8 cellular contexts compared by ENCODE assay signal in genomic region chr22:19959043-19959586, GRCh38. TPM values are rescaled to one million over a fixed set of nuclear protein-coding genes. Genes with fewer than 3 reads are reported as not detected.
DNase-seq lines count a peak whose midpoint lies in the region; ATAC-seq and TF ChIP-seq lines count a peak whose summit lies in the region.

No MANE protein-coding gene starts in this region.

- H3K27ac Mint-ChIP-seq in brain = peak overlapping the region in 3 of 5 experiments; percentile 51 to 68 (median 61)

- no peaks in the 10 kb centered on the region for H3K9me3 ChIP-seq in HAP-1
- H3K9me3 ChIP-seq in iPS-15b (ENCODE audit: control insufficient read depth, insufficient read depth, low read length) = no peaks in the 10 kb centered on the region

- intact Hi-C loops in sciatic nerve (cut with DNase I) = no loop called here

- H3K4me1 ChIP-seq in HAP-1 (peaks cover 3% of the 10 kb centered on the region), iPS-15b (ENCODE audit: control insufficient read depth, insufficient read depth, low read length) (peaks cover 5% of the 10 kb centered on the region)

- ATAC-seq in sciatic nerve (peak; percentile 86), HG03571 (IDR thresholded peaks at IDR 0.05; ENCODE audit: unreplicated experiment) (no peak), GM21381 (IDR thresholded peaks at IDR 0.05; ENCODE audit: unreplicated experiment) (no peak)

- DNase-seq in HAP-1 (ENCODE audit: low spot score in 2 of 2) (peak; percentile 78 to 94), sciatic nerve (ENCODE audit: low spot score) (peak; percentile 90), NCI-H524 (lab: John Stamatoyannopoulos, UW) (no peak)
- DNase-seq in NK-92 treated with Interleukin-12 subunit alpha and Interleukin-12 subunit beta, amount 100 ng/mL, for 24 hours (lab: John Stamatoyannopoulos, UW) = no peak

- peaks cover 30% of the 10 kb centered on the region for H3K4me1 Mint-ChIP-seq in brain

- no peak for TF ChIP-seq CTCF in brain (conservative IDR thresholded peaks at IDR 0.05)

- no peak overlapping the region for H3K9ac ChIP-seq in iPS-15b (ENCODE audit: low read depth, low read length)

- no peaks in the 10 kb centered on the region for H3K27me3 ChIP-seq in HAP-1 (ENCODE audit: low read depth)
- H3K27me3 ChIP-seq in iPS-15b (ENCODE audit: control insufficient read depth, insufficient read depth, low read length) = no peaks in the 10 kb centered on the region

- peaks cover 11% of the 10 kb centered on the region for H3K36me3 ChIP-seq in HAP-1 (replicated peaks)
- H3K36me3 ChIP-seq in iPS-15b (ENCODE audit: control insufficient read depth, insufficient read depth, low read length) = no peaks in the 10 kb centered on the region

- in situ Hi-C loops in HAP-1 (cut with MboI; ENCODE audit: low sequenced_read_pairs) = loop anchor here (25.0 kb wide), 1 partner anchor 328 kb away; no protein-coding TSS in a partner anchor

- peak overlapping the region; percentile 35 to 81 (median 77) for H3K4me3 Mint-ChIP-seq in brain

- H3K36me3 Mint-ChIP-seq in brain = no peaks in the 10 kb centered on the region

- H3K4me3 ChIP-seq in HAP-1 (0 out of 2 replicates have a peak overlapping the region, but pooled peaks have one; percentile 1), iPS-15b (ENCODE audit: low read depth, low read length) (peak overlapping the region; percentile 70)

- peaks cover 0 to 2% (median 0%) of the 10 kb centered on the region in 5 experiments for H3K9me3 Mint-ChIP-seq in brain

- H3K27me3 Mint-ChIP-seq in brain = no peaks in the 10 kb centered on the region

RNA-seq across cellular contexts. Expression of gene TXNRD2, which starts 17.5 kb away (rescaled TPM):
- 22.2 TPM for polyA plus RNA-seq in brain (ENCODE audit: insufficient read depth, low read depth, low replicate concordance)
- 33.9 TPM for total RNA-seq in sciatic nerve

RNA-seq across cellular contexts. Expression of gene COMT, which starts 17.5 kb away (rescaled TPM):
- 161 TPM for polyA plus RNA-seq in brain (ENCODE audit: insufficient read depth, low read depth, low replicate concordance)
- total RNA-seq in sciatic nerve = 155 TPM

RNA-seq across cellular contexts. Expression of gene ARVCF, which starts 57.5 kb away (rescaled TPM):
- polyA plus RNA-seq in brain (ENCODE audit: insufficient read depth, low read depth, low replicate concordance) = 43.9 TPM
- 59.4 TPM for total RNA-seq in sciatic nerve

Comparison
In these comparisons a context has a peak if more than half of its experiments do, and no peak if none do; other contexts are left out.
1. DNase-seq: peak in HAP-1 (2 of 2) and sciatic nerve (single experiment); none in NCI-H524 (0 of 2) and NK-92 treated with Interleukin-12 subunit alpha and Interleukin-12 subunit beta, amount 100 ng/mL, for 24 hours (single experiment).